In genomic region chr15:83928392-83928734, GRCh38 we compare ENCODE assay signal across 9 cellular contexts.
A peak's percentile ranks its signal among the peaks of the same experiment; 100 is the strongest.
DNase-seq lines count a peak whose midpoint lies in the region; ATAC-seq and TF ChIP-seq lines count a peak whose summit lies in the region.
"Had no signal": no experiment of that assay in that cellular context is flagged by ENCODE, and none has a peak within 500 bp of the region (broad histone marks: within the 10 kb centered on the region; RNA-seq: fewer than 3 reads in every experiment).

No MANE protein-coding gene starts in this region.

- H3K27me3 ChIP-seq in HAP-1 (ENCODE audit: low read depth) (no peaks in the 10 kb centered on the region), vagina (no peaks in the 10 kb centered on the region)
- H3K27me3 ChIP-seq: SJCRH30 had no signal

- H3K4me3 ChIP-seq in HAP-1 (no peak overlapping the region), vagina (no peak overlapping the region)
- H3K4me3 ChIP-seq: SJCRH30 had no signal

- H3K9me3 ChIP-seq in HAP-1, result no peaks in the 10 kb centered on the region
- no peaks in the 10 kb centered on the region for H3K9me3 ChIP-seq in vagina
- H3K9me3 ChIP-seq: SJCRH30 had no signal

- peaks cover 13% of the 10 kb centered on the region for H3K27me3 Mint-ChIP-seq in activated CD8-positive, alpha-beta T cell treated with anti-CD3 and anti-CD28 coated beads for 36 hours

- CTCF ChIA-PET in activated CD8-positive, alpha-beta T cell treated with anti-CD3 and anti-CD28 coated beads for 36 hours (lab: Charles Lee), result no interaction called here

- POLR2A ChIA-PET in activated CD8-positive, alpha-beta T cell treated with anti-CD3 and anti-CD28 coated beads for 36 hours (lab: Charles Lee), result no interaction called here

- no peak for TF ChIP-seq CTCF in activated CD8-positive, alpha-beta T cell treated with anti-CD3 and anti-CD28 coated beads for 36 hours (IDR thresholded peaks at IDR 0.05)
- no peak for TF ChIP-seq CTCF in vagina (IDR thresholded peaks at IDR 0.05)

- ATAC-seq in GM18858 (IDR thresholded peaks at IDR 0.05; ENCODE audit: unreplicated experiment) (peak; percentile 74), GM19468 (IDR thresholded peaks at IDR 0.05; ENCODE audit: extremely low read depth, unreplicated experiment) (peak; percentile 80), HG03039 (IDR thresholded peaks at IDR 0.05; ENCODE audit: unreplicated experiment) (peak; percentile 65)
- peak; percentile 75 for ATAC-seq in activated CD8-positive, alpha-beta T cell treated with anti-CD3 and anti-CD28 coated beads for 36 hours

- H3K4me3 Mint-ChIP-seq in activated CD8-positive, alpha-beta T cell treated with anti-CD3 and anti-CD28 coated beads for 36 hours, result no peak overlapping the region

- no peaks in the 10 kb centered on the region for H3K36me3 Mint-ChIP-seq in activated CD8-positive, alpha-beta T cell treated with anti-CD3 and anti-CD28 coated beads for 36 hours (ENCODE audit: low read depth)

- H3K27ac Mint-ChIP-seq in activated CD8-positive, alpha-beta T cell treated with anti-CD3 and anti-CD28 coated beads for 36 hours, result peak overlapping the region; percentile 26

- intact Hi-C loops in activated CD8-positive, alpha-beta T cell treated with anti-CD3 and anti-CD28 coated beads for 36 hours (cut with micrococcal nuclease), result no loop called here
- intact Hi-C loops in vagina (cut with DNase I), result no loop called here

- H3K36me3 ChIP-seq in HAP-1 (replicated peaks) (no peaks in the 10 kb centered on the region), vagina (no peaks in the 10 kb centered on the region)
- H3K36me3 ChIP-seq: SJCRH30 had no signal

- H3K4me1 ChIP-seq in HAP-1, result no peaks in the 10 kb centered on the region
- peaks cover 20% of the 10 kb centered on the region for H3K4me1 ChIP-seq in vagina

- TF ChIP-seq POLR2A in vagina (IDR thresholded peaks at IDR 0.05), result no peak

- no peak for DNase-seq in activated CD8-positive, alpha-beta T cell treated with anti-CD3 and anti-CD28 coated beads for 36 hours
- DNase-seq in HAP-1 (ENCODE audit: low spot score in 2 of 2) (no peak), COLO668 (lab: John Stamatoyannopoulos, UW; ENCODE audit: unreplicated experiment) (no peak), vagina (ENCODE audit: extremely low spot score in 2 of 2) (no peak)
- DNase-seq: posterior cingulate gyrus, SJCRH30 had no signal

- H3K4me1 Mint-ChIP-seq in activated CD8-positive, alpha-beta T cell treated with anti-CD3 and anti-CD28 coated beads for 36 hours (ENCODE audit: low read depth), result peaks cover 15% of the 10 kb centered on the region

- no peaks in the 10 kb centered on the region for H3K9me3 Mint-ChIP-seq in activated CD8-positive, alpha-beta T cell treated with anti-CD3 and anti-CD28 coated beads for 36 hours

- in situ Hi-C loops in HAP-1 (cut with MboI; ENCODE audit: low sequenced_read_pairs), result no loop called here

- H3K27ac ChIP-seq in vagina, result no peak overlapping the region
- H3K27ac ChIP-seq: SJCRH30 had no signal
